Comparison of ENCODE assay signal across 20 cellular contexts in the genomic region with DNA sequence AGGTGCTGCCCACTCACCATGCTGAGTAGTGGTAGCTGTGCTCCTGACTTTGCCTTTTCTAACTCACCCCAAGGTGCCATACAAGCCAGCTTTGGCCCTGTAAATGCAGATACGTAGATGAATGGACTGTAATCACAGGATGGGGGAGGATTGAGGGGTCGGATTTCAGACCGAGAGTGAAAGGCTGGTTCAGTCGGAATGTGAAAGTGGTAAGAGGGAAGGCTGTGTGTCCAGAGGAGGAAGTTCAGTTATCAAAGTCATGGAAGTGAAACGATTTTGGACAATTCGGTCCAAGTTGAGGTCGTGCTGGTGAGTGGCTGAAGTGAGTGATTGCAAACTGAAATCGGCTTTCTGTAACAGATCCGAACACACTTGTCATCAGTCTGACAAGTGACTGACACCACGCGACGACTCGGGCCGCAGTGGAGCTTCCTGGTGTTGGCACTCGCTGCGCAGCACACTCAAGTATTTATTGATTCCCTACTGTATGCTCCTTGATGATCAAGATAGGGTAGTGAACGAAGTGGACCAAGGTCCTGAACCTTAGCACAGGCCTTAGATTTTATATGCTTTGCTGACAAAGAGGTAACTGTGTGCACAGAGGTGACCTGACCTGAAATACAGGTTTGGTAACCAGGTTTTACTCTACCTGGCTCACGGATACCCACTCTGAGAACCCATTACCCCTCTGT. TPM values are rescaled to one million over a fixed set of nuclear protein-coding genes. Genes with fewer than 3 reads are reported as not detected.
A peak's percentile ranks its signal among the peaks of the same experiment; 100 is the strongest.
DNase-seq lines count a peak whose midpoint lies in the region; ATAC-seq and TF ChIP-seq lines count a peak whose summit lies in the region.
"Had no signal": no experiment of that assay in that cellular context is flagged by ENCODE, and none has a peak within 500 bp of the region (broad histone marks: within the 10 kb centered on the region; RNA-seq: fewer than 3 reads in every experiment).

No MANE protein-coding gene starts in this region.

- H3K9me3 Mint-ChIP-seq in activated CD4-positive, alpha-beta T cell treated with anti-CD3 and anti-CD28 coated beads, Interleukin-2, amount 10 ng/mL, durations not matched to agents 24 days and 14 days = no peaks in the 10 kb centered on the region
- no peaks in the 10 kb centered on the region for H3K9me3 Mint-ChIP-seq in activated T-helper 17 cell treated with anti-CD3 and anti-CD28 coated beads, Interleukin-2, amount 50 U/mL, for 72 hours
- no peaks in the 10 kb centered on the region for H3K9me3 Mint-ChIP-seq in type B pancreatic cell
- H3K9me3 Mint-ChIP-seq: stimulated activated naive CD8-positive, alpha-beta T cell treated with anti-CD3 and anti-CD28 coated beads, Interleukin-15, Interleukin-2, amounts not matched to agents 100 ng/mL and 50 ng/mL, for 24 hours had no signal

- H3K27me3 Mint-ChIP-seq in activated CD4-positive, alpha-beta T cell treated with anti-CD3 and anti-CD28 coated beads, Interleukin-2, amount 10 ng/mL, durations not matched to agents 24 days and 14 days = no peaks in the 10 kb centered on the region
- no peaks in the 10 kb centered on the region for H3K27me3 Mint-ChIP-seq in activated T-helper 17 cell treated with anti-CD3 and anti-CD28 coated beads, Interleukin-2, amount 50 U/mL, for 72 hours
- H3K27me3 Mint-ChIP-seq in type B pancreatic cell = no peaks in the 10 kb centered on the region
- H3K27me3 Mint-ChIP-seq: activated naive CD8-positive, alpha-beta T cell; stimulated activated naive CD8-positive, alpha-beta T cell treated with anti-CD3 and anti-CD28 coated beads, Interleukin-15, Interleukin-2, amounts not matched to agents 100 ng/mL and 50 ng/mL, for 24 hours had no signal

- H3K4me1 Mint-ChIP-seq in activated CD4-positive, alpha-beta T cell treated with anti-CD3 and anti-CD28 coated beads, Interleukin-2, amount 10 ng/mL, durations not matched to agents 24 days and 14 days = peaks cover 38% of the 10 kb centered on the region
- H3K4me1 Mint-ChIP-seq in activated T-helper 17 cell treated with anti-CD3 and anti-CD28 coated beads, Interleukin-2, amount 50 U/mL, for 72 hours = peaks cover 51% of the 10 kb centered on the region
- H3K4me1 Mint-ChIP-seq in type B pancreatic cell (ENCODE audit: unreplicated experiment) = peaks cover 15% of the 10 kb centered on the region
- H3K4me1 Mint-ChIP-seq: brain had no signal

- no peak overlapping the region for H3K4me3 Mint-ChIP-seq in activated CD4-positive, alpha-beta T cell treated with anti-CD3 and anti-CD28 coated beads, Interleukin-2, amount 10 ng/mL, durations not matched to agents 24 days and 14 days
- H3K4me3 Mint-ChIP-seq in activated T-helper 17 cell treated with anti-CD3 and anti-CD28 coated beads, Interleukin-2, amount 50 U/mL, for 72 hours = peak overlapping the region; percentile 17
- H3K4me3 Mint-ChIP-seq in type B pancreatic cell = peak overlapping the region; percentile 35
- H3K4me3 Mint-ChIP-seq: activated naive CD8-positive, alpha-beta T cell; brain; stimulated activated naive CD8-positive, alpha-beta T cell treated with anti-CD3 and anti-CD28 coated beads, Interleukin-15, Interleukin-2, amounts not matched to agents 100 ng/mL and 50 ng/mL, for 24 hours had no signal

- ATAC-seq in activated T-helper 17 cell treated with anti-CD3 and anti-CD28 coated beads, Interleukin-2, amount 50 U/mL, for 72 hours (replicated peaks) = no peak
- peak; percentile 84 for ATAC-seq in left colon

- peak overlapping the region; percentile 50 for H3K27ac Mint-ChIP-seq in activated CD4-positive, alpha-beta T cell treated with anti-CD3 and anti-CD28 coated beads, Interleukin-2, amount 10 ng/mL, durations not matched to agents 24 days and 14 days
- peak overlapping the region; percentile 99 for H3K27ac Mint-ChIP-seq in activated T-helper 17 cell treated with anti-CD3 and anti-CD28 coated beads, Interleukin-2, amount 50 U/mL, for 72 hours
- peak overlapping the region; percentile 79 for H3K27ac Mint-ChIP-seq in type B pancreatic cell
- H3K27ac Mint-ChIP-seq: stimulated activated naive CD8-positive, alpha-beta T cell treated with anti-CD3 and anti-CD28 coated beads, Interleukin-15, Interleukin-2, amounts not matched to agents 100 ng/mL and 50 ng/mL, for 24 hours had no signal

- peaks cover 78% of the 10 kb centered on the region for H3K36me3 Mint-ChIP-seq in activated CD4-positive, alpha-beta T cell treated with anti-CD3 and anti-CD28 coated beads, Interleukin-2, amount 10 ng/mL, durations not matched to agents 24 days and 14 days (ENCODE audit: low read depth)
- peaks cover 96% of the 10 kb centered on the region for H3K36me3 Mint-ChIP-seq in activated T-helper 17 cell treated with anti-CD3 and anti-CD28 coated beads, Interleukin-2, amount 50 U/mL, for 72 hours (ENCODE audit: low read depth)
- H3K36me3 Mint-ChIP-seq in type B pancreatic cell = peaks cover 61% of the 10 kb centered on the region

- no peak for TF ChIP-seq CTCF in type B pancreatic cell (conservative IDR thresholded peaks at IDR 0.05)

- DNase-seq in activated CD4-positive, alpha-beta T cell treated with anti-CD3 and anti-CD28 coated beads, Interleukin-2, amount 10 ng/mL, durations not matched to agents 24 days and 14 days = no peak
- DNase-seq in activated CD4-positive, alpha-beta T cell treated with anti-CD3 and anti-CD28 coated beads for 4 hours = no peak
- no peak for DNase-seq in left colon
- no peak for DNase-seq in type B pancreatic cell (ENCODE audit: extremely low spot score, unreplicated experiment)
- no peak for DNase-seq in T-helper 2 cell
- DNase-seq in effector CD4-positive, alpha-beta T cell = no peak
- DNase-seq in AML-193 (lab: John Stamatoyannopoulos, UW) = no peak
- DNase-seq: ACHN, dermis blood vessel endothelial cell, esophagus squamous epithelium, glutamatergic neuron, MM.1S, NCI-H187, NCI-H446 treated with DMSO at 0.1 percent for 48 hours, SHP77, T-helper 9 cell had no signal

- intact Hi-C loops in activated CD4-positive, alpha-beta T cell treated with anti-CD3 and anti-CD28 coated beads, Interleukin-2, amount 10 ng/mL, durations not matched to agents 24 days and 14 days (cut with micrococcal nuclease) = no loop called here
- intact Hi-C loops in left colon (cut with DNase I, micrococcal nuclease) = no loop called here

RNA-seq across cellular contexts. Expression of a gene that starts 10.5 kb away (rescaled TPM):
- total RNA-seq in activated CD4-positive, alpha-beta T cell treated with anti-CD3 and anti-CD28 coated beads, Interleukin-2, amount 10 ng/mL, durations not matched to agents 24 days and 14 days = 44.7 and 49.9 TPM in 2 replicates
- 100 to 1,000 TPM; 103 to 105 TPM for total RNA-seq in activated T-helper 17 cell treated with anti-CD3 and anti-CD28 coated beads, Interleukin-2, amount 50 U/mL, for 72 hours
- total RNA-seq in left colon (10 to 100 TPM; 24.2 to 25.0 TPM), type B pancreatic cell (ENCODE audit: low replicate concordance) (34.3 and 35.4 TPM in 2 replicates)

RNA-seq across cellular contexts. Expression of a gene that starts 33.6 kb away (rescaled TPM):
- total RNA-seq in activated CD4-positive, alpha-beta T cell treated with anti-CD3 and anti-CD28 coated beads, Interleukin-2, amount 10 ng/mL, durations not matched to agents 24 days and 14 days = 18.0 and 18.7 TPM in 2 replicates
- total RNA-seq in activated T-helper 17 cell treated with anti-CD3 and anti-CD28 coated beads, Interleukin-2, amount 50 U/mL, for 72 hours = 10 to 100 TPM in 1 of 2 donors, 1 to 10 TPM in 1; 9.3 to 19.5 TPM
- total RNA-seq in left colon = 1 to 10 TPM; 9.3 to 9.7 TPM
- total RNA-seq in type B pancreatic cell (ENCODE audit: low replicate concordance) = 13.3 and 16.6 TPM in 2 replicates

RNA-seq across cellular contexts. Expression of a gene that starts 56.2 kb away (rescaled TPM):
- 27.2 and 27.4 TPM in 2 replicates for total RNA-seq in activated CD4-positive, alpha-beta T cell treated with anti-CD3 and anti-CD28 coated beads, Interleukin-2, amount 10 ng/mL, durations not matched to agents 24 days and 14 days
- 10 to 100 TPM; 12.7 to 17.3 TPM for total RNA-seq in activated T-helper 17 cell treated with anti-CD3 and anti-CD28 coated beads, Interleukin-2, amount 50 U/mL, for 72 hours
- total RNA-seq in left colon = 10 to 100 TPM; 10.6 to 10.8 TPM
- total RNA-seq in type B pancreatic cell (ENCODE audit: low replicate concordance) = 12.5 and 19.7 TPM in 2 replicates

RNA-seq across cellular contexts. Expression of a gene that starts 58.6 kb away (rescaled TPM):
- total RNA-seq in activated CD4-positive, alpha-beta T cell treated with anti-CD3 and anti-CD28 coated beads, Interleukin-2, amount 10 ng/mL, durations not matched to agents 24 days and 14 days = 11.7 and 14.2 TPM in 2 replicates
- total RNA-seq in activated T-helper 17 cell treated with anti-CD3 and anti-CD28 coated beads, Interleukin-2, amount 50 U/mL, for 72 hours = 10 to 100 TPM; 11.3 to 13.8 TPM
- total RNA-seq in left colon (10 to 100 TPM in 1 of 2 donors, 1 to 10 TPM in 1; 9.9 to 11.0 TPM), type B pancreatic cell (ENCODE audit: low replicate concordance) (19.5 and 25.2 TPM in 2 replicates)
